In genomic region chr21:25405991-25406390, GRCh38 we compare ENCODE assay signal across 14 cellular contexts.
"Had no signal": no experiment of that assay in that cellular context is flagged by ENCODE, and none has a peak within 500 bp of the region (broad histone marks: within the 10 kb centered on the region; RNA-seq: fewer than 3 reads in every experiment).

No MANE protein-coding gene starts in this region.

- H3K36me3 ChIP-seq: neutrophil, tibial nerve had no signal

- DNase-seq: activated B cell treated with CpG ODN at 0.5 μM for 24 hours; activated CD4-positive, alpha-beta T cell treated with anti-CD3 and anti-CD28 coated beads, Interleukin-2, amount 10 ng/mL, durations not matched to agents 7 days and 5 days; activated CD8-positive, alpha-beta memory T cell treated with anti-CD3 and anti-CD28 coated beads for 24 hours; activated naive CD4-positive, alpha-beta T cell treated with Interleukin-2 at 50 U/mL for 16 hours; activated naive CD8-positive, alpha-beta T cell treated with anti-CD3 and anti-CD28 coated beads, Interleukin-2, amount 50 U/mL, for 24 hours; hypothalamus had no signal

- H3K4me1 ChIP-seq: tibial nerve had no signal

- FAIRE-seq: astrocyte, endometrium, TTC549 had no signal

- H3K9me3 Mint-ChIP-seq: activated B cell treated with CpG ODN at 0.5 μM for 24 hours had no signal

- H3K27me3 Mint-ChIP-seq: activated B cell treated with CpG ODN at 0.5 μM for 24 hours; activated CD4-positive, alpha-beta T cell treated with anti-CD3 and anti-CD28 coated beads, Interleukin-2, amount 10 ng/mL, durations not matched to agents 7 days and 5 days had no signal

- H3K27ac Mint-ChIP-seq: activated B cell treated with CpG ODN at 0.5 μM for 24 hours; activated CD4-positive, alpha-beta T cell treated with anti-CD3 and anti-CD28 coated beads, Interleukin-2, amount 10 ng/mL, durations not matched to agents 7 days and 5 days; activated naive CD8-positive, alpha-beta T cell treated with anti-CD3 and anti-CD28 coated beads, Interleukin-2, amount 50 U/mL, for 24 hours; mesothelial cell of epicardium had no signal

- H3K4me1 Mint-ChIP-seq: mesothelial cell of epicardium had no signal

- ATAC-seq: activated naive CD8-positive, alpha-beta T cell treated with anti-CD3 and anti-CD28 coated beads, Interleukin-2, amount 50 U/mL, for 24 hours; esophagus mucosa had no signal

- H3K27me3 ChIP-seq: neutrophil, tibial nerve had no signal

- H3K27ac ChIP-seq: neutrophil, tibial nerve had no signal

- H3K4me3 Mint-ChIP-seq: activated B cell treated with CpG ODN at 0.5 μM for 24 hours; activated CD4-positive, alpha-beta T cell treated with anti-CD3 and anti-CD28 coated beads, Interleukin-2, amount 10 ng/mL, durations not matched to agents 7 days and 5 days; activated naive CD8-positive, alpha-beta T cell treated with anti-CD3 and anti-CD28 coated beads, Interleukin-2, amount 50 U/mL, for 24 hours; mesothelial cell of epicardium had no signal

- H3K4me3 ChIP-seq: skin epidermis, tibial nerve had no signal

- H3K9me3 ChIP-seq: neutrophil, tibial nerve had no signal
